ENCODE assay signal across 21 cellular contexts in genomic region chr14:38838049-38838978, GRCh38.
"Had no signal": no experiment of that assay in that cellular context is flagged by ENCODE, and none has a peak within 500 bp of the region (broad histone marks: within the 10 kb centered on the region; RNA-seq: fewer than 3 reads in every experiment).

No MANE protein-coding gene starts in this region.

- ATAC-seq: activated CD8-positive, alpha-beta memory T cell treated with anti-CD3 and anti-CD28 coated beads, Interleukin-2, amount 10 ng/mL, durations not matched to agents 7 days and 5 days; activated T-cell treated with anti-CD3 and anti-CD28 coated beads, Interleukin-2, amount 50 U/mL, for 4 hours; naive thymus-derived CD4-positive, alpha-beta T cell had no signal

- FAIRE-seq: endometrium, TTC549 had no signal

- H3K4me1 Mint-ChIP-seq: activated CD8-positive, alpha-beta memory T cell treated with anti-CD3 and anti-CD28 coated beads, Interleukin-2, amount 10 ng/mL, durations not matched to agents 7 days and 5 days; naive thymus-derived CD4-positive, alpha-beta T cell had no signal

- H3K27me3 Mint-ChIP-seq: activated CD8-positive, alpha-beta memory T cell treated with anti-CD3 and anti-CD28 coated beads, Interleukin-2, amount 10 ng/mL, durations not matched to agents 7 days and 5 days had no signal

- H3K27me3 ChIP-seq: brain microvascular endothelial cell, esophagus squamous epithelium, heart right ventricle, suprapubic skin had no signal

- H3K4me3 Mint-ChIP-seq: activated CD8-positive, alpha-beta memory T cell treated with anti-CD3 and anti-CD28 coated beads, Interleukin-2, amount 10 ng/mL, durations not matched to agents 7 days and 5 days; activated naive CD8-positive, alpha-beta T cell; activated T-cell treated with anti-CD3 and anti-CD28 coated beads, Interleukin-2, amount 50 U/mL, for 4 hours; naive thymus-derived CD4-positive, alpha-beta T cell; T-helper 1 cell treated with Interleukin-12 subunit alpha and Interleukin-12 subunit beta and Interleukin-4 antibody, amounts not matched to agents 30 μg/mL and 1 μg/mL, for 36 hours had no signal

- H3K27ac ChIP-seq: brain microvascular endothelial cell, dorsolateral prefrontal cortex, esophagus squamous epithelium, lower lobe of right lung, parathyroid adenoma, suprapubic skin had no signal

- H3K36me3 ChIP-seq: brain microvascular endothelial cell, esophagus squamous epithelium, heart right ventricle, lower lobe of right lung, suprapubic skin had no signal

- H2AFZ ChIP-seq: parathyroid adenoma had no signal

- H3K27ac Mint-ChIP-seq: activated CD8-positive, alpha-beta memory T cell treated with anti-CD3 and anti-CD28 coated beads, Interleukin-2, amount 10 ng/mL, durations not matched to agents 7 days and 5 days; activated naive CD8-positive, alpha-beta T cell; naive thymus-derived CD4-positive, alpha-beta T cell; T-helper 1 cell treated with Interleukin-12 subunit alpha and Interleukin-12 subunit beta and Interleukin-4 antibody, amounts not matched to agents 30 μg/mL and 1 μg/mL, for 36 hours had no signal

- H3K79me2 ChIP-seq: parathyroid adenoma had no signal

- H3K9me3 ChIP-seq: esophagus squamous epithelium, heart right ventricle, lower lobe of right lung, suprapubic skin had no signal

- H3K36me3 Mint-ChIP-seq: activated CD8-positive, alpha-beta memory T cell treated with anti-CD3 and anti-CD28 coated beads, Interleukin-2, amount 10 ng/mL, durations not matched to agents 7 days and 5 days; activated naive CD8-positive, alpha-beta T cell; naive thymus-derived CD4-positive, alpha-beta T cell had no signal

- H3K4me1 ChIP-seq: parathyroid adenoma had no signal

- H3K9me3 Mint-ChIP-seq: activated T-cell treated with anti-CD3 and anti-CD28 coated beads, Interleukin-2, amount 50 U/mL, for 4 hours; naive thymus-derived CD4-positive, alpha-beta T cell; T-helper 1 cell treated with Interleukin-12 subunit alpha and Interleukin-12 subunit beta and Interleukin-4 antibody, amounts not matched to agents 30 μg/mL and 1 μg/mL, for 36 hours had no signal

- H3K9ac ChIP-seq: parathyroid adenoma had no signal

- DNase-seq: activated CD8-positive, alpha-beta memory T cell treated with anti-CD3 and anti-CD28 coated beads, Interleukin-2, amount 10 ng/mL, durations not matched to agents 7 days and 5 days; activated T-cell treated with anti-CD3 and anti-CD28 coated beads, Interleukin-2, amount 50 U/mL, for 4 hours; amygdala; brain microvascular endothelial cell; cerebellar nuclear complex; dorsolateral prefrontal cortex; esophagus squamous epithelium; foreskin fibroblast; heart right ventricle; islet precursor cell; lower lobe of right lung; midbrain; naive thymus-derived CD4-positive, alpha-beta T cell; SHP77 treated with DMSO at 0.1 percent for 48 hours; stimulated activated naive CD4-positive, alpha-beta T cell had no signal

- H3K4me3 ChIP-seq: dorsolateral prefrontal cortex, esophagus squamous epithelium, heart right ventricle, lower lobe of right lung, suprapubic skin had no signal
